ENCODE assay signal across 8 cellular contexts in genomic region chr3:123328851-123329635, GRCh38.
DNase-seq lines count a peak whose midpoint lies in the region; ATAC-seq and TF ChIP-seq lines count a peak whose summit lies in the region.

No MANE protein-coding gene starts in this region.

- peak; percentile 28 for DNase-seq in DMS 273 treated with DMSO at 0.1 percent for 48 hours (lab: John Stamatoyannopoulos, UW)
- DNase-seq in HFF-Myc (ENCODE audit: extremely low read depth, low read depth) = no peak
- DNase-seq in NCI-H226 = peak; percentile 38
- peak; percentile 86 for DNase-seq in activated CD4-positive, alpha-beta T cell treated with anti-CD3 and anti-CD28 coated beads for 36 hours
- DNase-seq in cerebellar cortex (ENCODE audit: low spot score) = peak; percentile 64
- DNase-seq in left lobe of liver (ENCODE audit: low spot score) = peak; percentile 83
- DNase-seq in stimulated activated CD4-positive, alpha-beta T cell treated with anti-CD3 and anti-CD28 coated beads, Interleukin-4, amount 100 ng/mL, for 24 hours = peak; percentile 75

- H3K4me1 Mint-ChIP-seq in activated CD4-positive, alpha-beta T cell treated with anti-CD3 and anti-CD28 coated beads for 36 hours = no peaks in the 10 kb centered on the region

- H3K4me3 Mint-ChIP-seq in activated CD4-positive, alpha-beta T cell treated with anti-CD3 and anti-CD28 coated beads for 36 hours = no peak overlapping the region

- peak; percentile 95 for TF ChIP-seq CTCF in HFF-Myc (IDR thresholded peaks at IDR 0.05; ENCODE audit: low read depth, low read length, missing control alignments)

- H3K36me3 Mint-ChIP-seq in activated CD4-positive, alpha-beta T cell treated with anti-CD3 and anti-CD28 coated beads for 36 hours (ENCODE audit: low read depth) = no peaks in the 10 kb centered on the region

- intact Hi-C loops in activated CD4-positive, alpha-beta T cell treated with anti-CD3 and anti-CD28 coated beads for 36 hours (cut with DNase I, micrococcal nuclease) = loop anchor here (1.0 to 10.0 kb wide), 4 partner anchors 46 to 386 kb away; no protein-coding TSS in a partner anchor

- H3K27ac Mint-ChIP-seq in activated CD4-positive, alpha-beta T cell treated with anti-CD3 and anti-CD28 coated beads for 36 hours = no peak overlapping the region

- H3K9me3 Mint-ChIP-seq in activated CD4-positive, alpha-beta T cell treated with anti-CD3 and anti-CD28 coated beads for 36 hours (ENCODE audit: low read depth) = no peaks in the 10 kb centered on the region

- H3K4me3 ChIP-seq in HFF-Myc (replicated peaks; ENCODE audit: low read depth, low read length) = no peak overlapping the region

- CTCF ChIA-PET in activated CD4-positive, alpha-beta T cell treated with anti-CD3 and anti-CD28 coated beads for 36 hours (lab: Charles Lee) = interaction anchor here (0.5 to 5.4 kb wide), 13 partner anchors 9 to 231 kb away, joined by 3 to 42 read pairs (median 4); no protein-coding TSS in a partner anchor

- ATAC-seq in activated CD4-positive, alpha-beta T cell treated with anti-CD3 and anti-CD28 coated beads for 36 hours = peak; percentile 90
- ATAC-seq in left lobe of liver (peak; percentile 92), HG02938 (IDR thresholded peaks at IDR 0.05; ENCODE audit: unreplicated experiment) (no peak)

- POLR2A ChIA-PET in activated CD4-positive, alpha-beta T cell treated with anti-CD3 and anti-CD28 coated beads for 36 hours (lab: Charles Lee) = no interaction called here

- H3K27me3 Mint-ChIP-seq in activated CD4-positive, alpha-beta T cell treated with anti-CD3 and anti-CD28 coated beads for 36 hours = peaks cover 3% of the 10 kb centered on the region
